15 cellular contexts compared by ENCODE assay signal in genomic region chr9:110179734-110180133, GRCh38. TPM values are rescaled to one million over a fixed set of nuclear protein-coding genes. Genes with fewer than 3 reads are reported as not detected.
DNase-seq lines count a peak whose midpoint lies in the region; ATAC-seq, FAIRE-seq and TF ChIP-seq lines count a peak whose summit lies in the region.
"Had no signal": no experiment of that assay in that cellular context is flagged by ENCODE, and none has a peak within 500 bp of the region (broad histone marks: within the 10 kb centered on the region; RNA-seq: fewer than 3 reads in every experiment).

No MANE protein-coding gene starts in this region.

- H3F3A ChIP-seq in MM.1S (ENCODE audit: insufficient read depth, low read length), result peaks cover 14% of the 10 kb centered on the region

- H2AFZ ChIP-seq in MM.1S (ENCODE audit: low read length), result no peak overlapping the region

- TF ChIP-seq POLR2A in Peyer's patch (IDR thresholded peaks at IDR 0.05), result no peak

- H3K4me2 ChIP-seq in MM.1S (ENCODE audit: low read depth, low read length), result no peak overlapping the region

- H3K4me1 ChIP-seq in MM.1S (ENCODE audit: low read length), result peaks cover 16% of the 10 kb centered on the region
- no peaks in the 10 kb centered on the region for H3K4me1 ChIP-seq in Peyer's patch
- H3K4me1 ChIP-seq: HAP-1 had no signal

- no peak overlapping the region for H3K9ac ChIP-seq in MM.1S (ENCODE audit: low read length)

- DNase-seq in DMS53 treated with DMSO at 0.1 percent for 48 hours (lab: John Stamatoyannopoulos, UW; ENCODE audit: unreplicated experiment), result peak; percentile 5
- DNase-seq in MM.1S, result no peak
- DNase-seq in bronchial epithelial cell (ENCODE audit: low read depth), result peak; percentile 76
- DNase-seq in kidney tubule cell (ENCODE audit: low spot score), result peak; percentile 73
- no peak for DNase-seq in retina
- no peak for DNase-seq in Peyer's patch
- DNase-seq in left ventricle myocardium superior, result no peak
- DNase-seq: activated CD8-positive, alpha-beta T cell treated with anti-CD3 and anti-CD28 coated beads, Interleukin-2, amount 10 ng/mL, durations not matched to agents 7 days and 5 days; activated naive CD4-positive, alpha-beta T cell treated with anti-CD3 and anti-CD28 coated beads, Interleukin-2, amount 10 ng/mL, durations not matched to agents 7 days and 5 days; substantia nigra had no signal

- no peaks in the 10 kb centered on the region for H3K79me2 ChIP-seq in MM.1S (ENCODE audit: low read length)

- no peaks in the 10 kb centered on the region for H3K9me3 ChIP-seq in MM.1S (replicated peaks; ENCODE audit: insufficient read depth, low read length)
- H3K9me3 ChIP-seq in Peyer's patch, result no peaks in the 10 kb centered on the region
- H3K9me3 ChIP-seq: HAP-1 had no signal

- TF ChIP-seq CTCF in MM.1S (IDR thresholded peaks at IDR 0.05; ENCODE audit: low read length), result no peak
- TF ChIP-seq CTCF in bronchial epithelial cell (IDR thresholded peaks at IDR 0.05; ENCODE audit: insufficient read depth, low read length, severe bottlenecking), result no peak
- TF ChIP-seq CTCF in Peyer's patch (IDR thresholded peaks at IDR 0.05), result no peak

- no peaks in the 10 kb centered on the region for H3K36me3 ChIP-seq in MM.1S (replicated peaks; ENCODE audit: insufficient read depth, low read length)
- no peaks in the 10 kb centered on the region for H3K36me3 ChIP-seq in bronchial epithelial cell (ENCODE audit: control insufficient read depth, insufficient read depth, low read length)
- no peaks in the 10 kb centered on the region for H3K36me3 ChIP-seq in Peyer's patch
- H3K36me3 ChIP-seq: HAP-1 had no signal

- H3K27me3 ChIP-seq in MM.1S (replicated peaks; ENCODE audit: insufficient read depth, low read length), result no peaks in the 10 kb centered on the region
- H3K27me3 ChIP-seq in bronchial epithelial cell (ENCODE audit: control insufficient read depth, insufficient read depth, low read length), result no peaks in the 10 kb centered on the region
- no peaks in the 10 kb centered on the region for H3K27me3 ChIP-seq in Peyer's patch

- ATAC-seq in left ventricle myocardium superior (no peak), HG03442 (IDR thresholded peaks at IDR 0.05; ENCODE audit: unreplicated experiment) (no peak)
- ATAC-seq: activated CD8-positive, alpha-beta T cell treated with anti-CD3 and anti-CD28 coated beads, Interleukin-2, amount 10 ng/mL, durations not matched to agents 7 days and 5 days had no signal

- H3K9me2 ChIP-seq in MM.1S (replicated peaks; ENCODE audit: insufficient read depth, low read length), result no peaks in the 10 kb centered on the region

- no peaks in the 10 kb centered on the region for H4K20me1 ChIP-seq in MM.1S (ENCODE audit: insufficient read depth, low read length)

- intact Hi-C loops in left ventricle myocardium superior (cut with micrococcal nuclease), result no loop called here

- H3K4me3 ChIP-seq in MM.1S (ENCODE audit: low read length) (no peak overlapping the region), bronchial epithelial cell (ENCODE audit: low read depth, low read length) (no peak overlapping the region), Peyer's patch (no peak overlapping the region)
- H3K4me3 ChIP-seq: HAP-1 had no signal

- no peak for FAIRE-seq in bronchial epithelial cell (lab: Jason Lieb, UNC)
- FAIRE-seq: GM12891 had no signal

- peak overlapping the region; percentile 36; the same call in 1 of the 2 replicates for H3K27ac ChIP-seq in MM.1S (ENCODE audit: low read length)
- no peak overlapping the region for H3K27ac ChIP-seq in Peyer's patch

RNA-seq across cellular contexts. Expression of gene C9orf152, which starts 28.2 kb away (rescaled TPM):
- total RNA-seq in bronchial epithelial cell, result under 0.01 TPM in 2 replicates
- total RNA-seq in Peyer's patch, result 10 to 100 TPM in 2 of 4 donors, 1 to 10 TPM in 2; 9.2 to 12.8 (median 10.9) TPM
- not detected for total RNA-seq in left ventricle myocardium superior
- total RNA-seq: activated CD8-positive, alpha-beta T cell treated with anti-CD3 and anti-CD28 coated beads, Interleukin-2, amount 10 ng/mL, durations not matched to agents 7 days and 5 days; mononuclear cell; pulmonary artery endothelial cell had no signal

Comparison
In these comparisons a context has a peak if more than half of its experiments do, and no peak if none do; other contexts are left out.
1. DNase-seq: peak in DMS53 treated with DMSO at 0.1 percent for 48 hours (single experiment), bronchial epithelial cell (single experiment) and kidney tubule cell (single experiment); none in MM.1S (single experiment), retina (single experiment), Peyer's patch (0 of 3) and left ventricle myocardium superior (single experiment).
2. RNA of gene C9orf152, which starts 28.2 kb away (total RNA-seq): 9.2 to 12.8 TPM in Peyer's patch; under 0.01 TPM in bronchial epithelial cell and not detected in left ventricle myocardium superior (single experiment); every median in the first group is over 10 times any median in the second.